ENCODE assay signal across 12 cellular contexts in genomic region chr1:155984341-155984740, GRCh38. TPM values are rescaled to one million over a fixed set of nuclear protein-coding genes. Genes with fewer than 3 reads are reported as not detected.
DNase-seq lines count a peak whose midpoint lies in the region; ATAC-seq, FAIRE-seq and TF ChIP-seq lines count a peak whose summit lies in the region.
"Had no signal": no experiment of that assay in that cellular context is flagged by ENCODE, and none has a peak within 500 bp of the region (broad histone marks: within the 10 kb centered on the region; RNA-seq: fewer than 3 reads in every experiment).

No MANE protein-coding gene starts in this region.

- no peaks in the 10 kb centered on the region for H3K79me2 ChIP-seq in HepG2 (ENCODE audit: insufficient read depth, low read length)

- H2AFZ ChIP-seq in HepG2 (ENCODE audit: low read length), result no peak overlapping the region

- H3K4me3 ChIP-seq in HepG2 (replicated peaks in 1 of 3; ENCODE audit: insufficient read depth in 1 of 3, low read depth in 2 of 3, low read length in 3 of 3) (no peak overlapping the region), right lobe of liver (no peak overlapping the region), SJSA1 (no peak overlapping the region), left lung (no peak overlapping the region), vagina (no peak overlapping the region)

- in situ Hi-C loops in HepG2 (cut with HindIII; ENCODE audit: extremely low pct_ligation_motif_present, low pct_unique_long_range_greater_than_20kb), result loop anchor here (10.0 kb wide), 1 partner anchor 50 kb away; the partner anchor contains the start of gene KHDC4

- TF ChIP-seq EP300 in HepG2 (IDR thresholded peaks at IDR 0.05; ENCODE audit: low read depth in 2 of 2, low read length in 2 of 2), result no peak
- TF ChIP-seq EP300 in HepG2 (CRISPR knock-in tag; IDR thresholded peaks at IDR 0.05; ENCODE audit: borderline replicate concordance), result no peak

- H3K4me2 ChIP-seq in HepG2 (ENCODE audit: low read depth, low read length), result peak overlapping the region; percentile 46; the same call in 1 of the 2 replicates

- no peak for TF ChIP-seq RAD21 in HepG2 (CRISPR knock-in tag; IDR thresholded peaks at IDR 0.05)

- H3K9me3 ChIP-seq in HepG2 (ENCODE audit: low read length) (no peaks in the 10 kb centered on the region), right lobe of liver (no peaks in the 10 kb centered on the region), SJSA1 (replicated peaks) (no peaks in the 10 kb centered on the region), left lung (no peaks in the 10 kb centered on the region), vagina (no peaks in the 10 kb centered on the region)

- CTCF ChIA-PET in HepG2 (lab: Yijun Ruan, JAX; ENCODE audit: low intra/inter-chr PET ratio, low total read pairs), result no interaction called here

- no peaks in the 10 kb centered on the region for H4K20me1 ChIP-seq in HepG2 (ENCODE audit: insufficient read depth, low read length)

- DNase-seq in HepG2 (ENCODE audit: low spot score) (no peak), right lobe of liver (no peak), SJSA1 (ENCODE audit: low read depth in 1 of 2, low spot score in 2 of 2) (no peak), left lung (no peak), vagina (ENCODE audit: extremely low spot score in 2 of 2) (no peak), amniotic stem cell (lab: John Stamatoyannopoulos, UW) (no peak)
- DNase-seq in activated CD4-positive, alpha-beta T cell treated with anti-CD3 and anti-CD28 coated beads, Interleukin-2, amount 50 U/mL, for 48 hours, result no peak
- DNase-seq: C1 segment of cervical spinal cord had no signal

- POLR2A ChIA-PET in HepG2 (lab: Yijun Ruan, JAX), result interaction anchor here (0.7 to 13.5 kb wide), 13 partner anchors 8 to 67 kb away, joined by 3 to 390 read pairs (median 10); partner anchors contain the start of genes KHDC4 and RXFP4

- 80% methylated on average over 7 of the region's 7 CpGs for WGBS in HepG2 (ENCODE audit: low lambda C conversion rate)
- 60% methylated on average over 2 of the region's 7 CpGs for WGBS in right lobe of liver (ENCODE audit: insufficient coverage, low coverage, low lambda C conversion rate, missing lambda C conversion rate)

- H3K4me1 ChIP-seq in HepG2 (ENCODE audit: insufficient read depth, low read length) (peaks cover 61% of the 10 kb centered on the region), right lobe of liver (no peaks in the 10 kb centered on the region), SJSA1 (replicated peaks) (peaks cover 51% of the 10 kb centered on the region), left lung (peaks cover 38 to 68% of the 10 kb centered on the region in 2 donors), vagina (peaks cover 52% of the 10 kb centered on the region)

- no peak for FAIRE-seq in HepG2 (lab: Jason Lieb, UNC)

- TF ChIP-seq CTCF in HepG2 (CRISPR knock-in tag; IDR thresholded peaks at IDR 0.05) (no peak), right lobe of liver (IDR thresholded peaks at IDR 0.05) (no peak), left lung (IDR thresholded peaks at IDR 0.05) (no peak), vagina (IDR thresholded peaks at IDR 0.05) (no peak)

- H3K27me3 ChIP-seq in HepG2 (ENCODE audit: control insufficient read depth in 1 of 2, insufficient read depth in 2 of 2, low read length in 2 of 2) (no peaks in the 10 kb centered on the region), right lobe of liver (no peaks in the 10 kb centered on the region), SJSA1 (replicated peaks) (no peaks in the 10 kb centered on the region), left lung (no peaks in the 10 kb centered on the region), vagina (no peaks in the 10 kb centered on the region)

- H3K27ac ChIP-seq in HepG2 (ENCODE audit: extremely low read length, insufficient read depth, low read length) (no peak overlapping the region), right lobe of liver (no peak overlapping the region), SJSA1 (peak overlapping the region; percentile 71), left lung (peak overlapping the region; percentile 92 to 96), vagina (peak overlapping the region; percentile 95)

- no peak for TF ChIP-seq POLR2A in HepG2 (IDR thresholded peaks at IDR 0.05; ENCODE audit: insufficient read depth in 1 of 2, low read depth in 2 of 2, low read length in 2 of 2)
- TF ChIP-seq POLR2A in right lobe of liver (IDR thresholded peaks at IDR 0.05), result no peak
- TF ChIP-seq POLR2A in vagina (IDR thresholded peaks at IDR 0.05), result no peak

- H3K36me3 ChIP-seq in HepG2 (replicated peaks in 1 of 2; ENCODE audit: control insufficient read depth in 1 of 2, insufficient read depth in 2 of 2, low read length in 2 of 2), result no peaks in the 10 kb centered on the region
- no peaks in the 10 kb centered on the region for H3K36me3 ChIP-seq in right lobe of liver
- H3K36me3 ChIP-seq in SJSA1, result peaks cover 5% of the 10 kb centered on the region
- H3K36me3 ChIP-seq in left lung, result no peaks in the 10 kb centered on the region
- no peaks in the 10 kb centered on the region for H3K36me3 ChIP-seq in vagina

- intact Hi-C loops in HepG2 (cut with micrococcal nuclease; ENCODE audit: unreplicated experiment), result no loop called here
- intact Hi-C loops in right lobe of liver (cut with DNase I), result loop anchor here in 1 of 2 donors (5.0 kb wide), 1 partner anchor 42 kb away; the partner anchor contains the start of gene RXFP4
- intact Hi-C loops in left lung (cut with DNase I), result no loop called here
- intact Hi-C loops in vagina (cut with DNase I), result loop anchor here (5.0 kb wide), 1 partner anchor 42 kb away; the partner anchor contains the start of gene RXFP4

- H3K9ac ChIP-seq in HepG2 (ENCODE audit: insufficient read depth, low read depth, low read length), result no peak overlapping the region

- BruUV-seq in HepG2 (replicated peaks; lab: Mats Ljungman, UMichigan), result no TSS peak

- no peak for ATAC-seq in HepG2
- ATAC-seq in right lobe of liver, result no peak
- peak; percentile 3 for ATAC-seq in left lung
- no peak for ATAC-seq in GM21381 (IDR thresholded peaks at IDR 0.05; ENCODE audit: unreplicated experiment)

RNA-seq across cellular contexts. Expression of gene ARHGEF2, which starts 6.0 kb away (rescaled TPM):
- 15.0 and 16.1 TPM in 2 replicates for total RNA-seq in HepG2 (2016; rRNA removed; fragmentation: Illumina TruSeq; extraction: Trizol)
- total RNA-seq in HepG2 (2016; cell fraction: cytosol; rRNA removed; fragmentation: Illumina TruSeq; extraction: Trizol; ENCODE audit: low read depth), result 7.7 and 8.4 TPM in 2 replicates
- total RNA-seq in HepG2 (2016; cell fraction: insoluble cytoplasmic fraction; rRNA removed; fragmentation: Illumina TruSeq; extraction: Trizol), result 12.9 and 18.6 TPM in 2 replicates
- 10.3 and 11.1 TPM in 2 replicates for total RNA-seq in HepG2 (2016; cell fraction: membrane; rRNA removed; fragmentation: Illumina TruSeq; extraction: Trizol)
- total RNA-seq in HepG2 (2016; cell fraction: nucleus; rRNA removed; fragmentation: Illumina TruSeq; extraction: Trizol), result 13.2 and 15.5 TPM in 2 replicates
- 32.1 and 33.1 TPM in 2 replicates for polyA plus RNA-seq in HepG2 (2011; rRNA removed)
- 15.2 and 17.5 TPM in 2 replicates for polyA plus RNA-seq in HepG2 (2011; cell fraction: cytosol; rRNA removed)
- 104 and 108 TPM in 2 replicates for polyA plus RNA-seq in HepG2 (2011; cell fraction: nucleus; rRNA removed)
- polyA plus RNA-seq in HepG2 (2012), result 28.0 and 37.8 TPM in 2 replicates
- polyA plus RNA-seq in HepG2 (2016; cell fraction: cytosol; fragmentation: Illumina TruSeq; extraction: Trizol; ENCODE audit: low read depth), result 1.9 and 2.0 TPM in 2 replicates
- polyA plus RNA-seq in HepG2 (2016; cell fraction: insoluble cytoplasmic fraction; fragmentation: Illumina TruSeq; extraction: Trizol; ENCODE audit: low read depth), result 13.1 and 13.4 TPM in 2 replicates
- 3.6 and 3.8 TPM in 2 replicates for polyA plus RNA-seq in HepG2 (2016; cell fraction: membrane; fragmentation: Illumina TruSeq; extraction: Trizol; ENCODE audit: low read depth)
- 34.1 and 35.2 TPM in 2 replicates for polyA plus RNA-seq in HepG2 (2016; cell fraction: nucleus; fragmentation: Illumina TruSeq; extraction: Trizol; ENCODE audit: insufficient read depth, low read depth)
- 54.1 and 96.8 TPM in 2 replicates for polyA minus RNA-seq in HepG2 (2011; rRNA and poly(A)+ RNA removed; ENCODE audit: low replicate concordance)
- polyA minus RNA-seq in HepG2 (2011; cell fraction: cytosol; rRNA and poly(A)+ RNA removed), result 17.6 and 19.9 TPM in 2 replicates
- polyA minus RNA-seq in HepG2 (2011; cell fraction: nucleus; rRNA and poly(A)+ RNA removed), result 50.0 and 65.8 TPM in 2 replicates
- total RNA-seq in right lobe of liver, result 10 to 100 TPM in 4 of 6 experiments, 1 to 10 TPM in 2; 7.9 to 23.8 (median 13.1) TPM
- total RNA-seq in SJSA1 (2014; rRNA removed; shearing (Covaris generic)), result 49.8 and 81.1 TPM in 2 replicates
- 100 to 1,000 TPM; 158 to 290 TPM for total RNA-seq in left lung
- 76.4 TPM for total RNA-seq in vagina

RNA-seq across cellular contexts. Expression of gene SSR2, which starts 36.4 kb away (rescaled TPM):
- total RNA-seq in HepG2 (2016; rRNA removed; fragmentation: Illumina TruSeq; extraction: Trizol) (150 and 284 TPM in 2 replicates), right lobe of liver (100 to 1,000 TPM in 4 of 6 experiments, 10 to 100 TPM in 2; 59.5 to 227 (median 103) TPM), left lung (100 to 1,000 TPM; 284 to 296 TPM), vagina (187 TPM)
- total RNA-seq in HepG2 (2016; cell fraction: cytosol; rRNA removed; fragmentation: Illumina TruSeq; extraction: Trizol; ENCODE audit: low read depth), result 92.7 and 103 TPM in 2 replicates
- 138 and 293 TPM in 2 replicates for total RNA-seq in HepG2 (2016; cell fraction: insoluble cytoplasmic fraction; rRNA removed; fragmentation: Illumina TruSeq; extraction: Trizol)
- total RNA-seq in HepG2 (2016; cell fraction: membrane; rRNA removed; fragmentation: Illumina TruSeq; extraction: Trizol), result 147 and 165 TPM in 2 replicates
- 188 and 211 TPM in 2 replicates for total RNA-seq in HepG2 (2016; cell fraction: nucleus; rRNA removed; fragmentation: Illumina TruSeq; extraction: Trizol)
- polyA plus RNA-seq in HepG2 (2011; rRNA removed), result 442 and 461 TPM in 2 replicates
- 664 and 870 TPM in 2 replicates for polyA plus RNA-seq in HepG2 (2011; cell fraction: cytosol; rRNA removed)
- polyA plus RNA-seq in HepG2 (2011; cell fraction: nucleus; rRNA removed), result 174 and 212 TPM in 2 replicates
- polyA plus RNA-seq in HepG2 (2012), result 199 and 208 TPM in 2 replicates
- 105 and 112 TPM in 2 replicates for polyA plus RNA-seq in HepG2 (2016; cell fraction: cytosol; fragmentation: Illumina TruSeq; extraction: Trizol; ENCODE audit: low read depth)
- 153 and 154 TPM in 2 replicates for polyA plus RNA-seq in HepG2 (2016; cell fraction: insoluble cytoplasmic fraction; fragmentation: Illumina TruSeq; extraction: Trizol; ENCODE audit: low read depth)
- 145 and 154 TPM in 2 replicates for polyA plus RNA-seq in HepG2 (2016; cell fraction: membrane; fragmentation: Illumina TruSeq; extraction: Trizol; ENCODE audit: low read depth)
- 326 and 354 TPM in 2 replicates for polyA plus RNA-seq in HepG2 (2016; cell fraction: nucleus; fragmentation: Illumina TruSeq; extraction: Trizol; ENCODE audit: insufficient read depth, low read depth)
- polyA minus RNA-seq in HepG2 (2011; rRNA and poly(A)+ RNA removed; ENCODE audit: low replicate concordance), result 359 and 489 TPM in 2 replicates
- polyA minus RNA-seq in HepG2 (2011; cell fraction: cytosol; rRNA and poly(A)+ RNA removed), result 105 and 115 TPM in 2 replicates
- polyA minus RNA-seq in HepG2 (2011; cell fraction: nucleus; rRNA and poly(A)+ RNA removed), result 44.5 and 56.7 TPM in 2 replicates
- total RNA-seq in SJSA1 (2014; rRNA removed; shearing (Covaris generic)), result 507 and 546 TPM in 2 replicates

RNA-seq across cellular contexts. Expression of gene RXFP4, which starts 42.9 kb away (rescaled TPM):
- total RNA-seq in HepG2 (2016; rRNA removed; fragmentation: Illumina TruSeq; extraction: Trizol), result 0.38 TPM in 1 of 2 replicates, not detected in the other
- total RNA-seq in HepG2 (2016; cell fraction: cytosol; rRNA removed; fragmentation: Illumina TruSeq; extraction: Trizol; ENCODE audit: low read depth), result not detected in 2 replicates
- 0.25 and 0.28 TPM in 2 replicates for total RNA-seq in HepG2 (2016; cell fraction: insoluble cytoplasmic fraction; rRNA removed; fragmentation: Illumina TruSeq; extraction: Trizol)
- total RNA-seq in HepG2 (2016; cell fraction: membrane; rRNA removed; fragmentation: Illumina TruSeq; extraction: Trizol), result not detected in 2 replicates
- total RNA-seq in HepG2 (2016; cell fraction: nucleus; rRNA removed; fragmentation: Illumina TruSeq; extraction: Trizol), result 0.31 TPM in 1 of 2 replicates, not detected in the other
- 1.4 and 1.9 TPM in 2 replicates for polyA plus RNA-seq in HepG2 (2011; rRNA removed)
- polyA plus RNA-seq in HepG2 (2011; cell fraction: cytosol; rRNA removed), result 1.3 and 2.1 TPM in 2 replicates
- 0.42 and 0.48 TPM in 2 replicates for polyA plus RNA-seq in HepG2 (2011; cell fraction: nucleus; rRNA removed)
- polyA plus RNA-seq in HepG2 (2012), result 0.48 and 0.72 TPM in 2 replicates
- polyA plus RNA-seq in HepG2 (2016; cell fraction: cytosol; fragmentation: Illumina TruSeq; extraction: Trizol; ENCODE audit: low read depth), result 0.08 TPM in 1 of 2 replicates, not detected in the other
- polyA plus RNA-seq in HepG2 (2016; cell fraction: insoluble cytoplasmic fraction; fragmentation: Illumina TruSeq; extraction: Trizol; ENCODE audit: low read depth), result not detected in 2 replicates
- not detected in 2 replicates for polyA plus RNA-seq in HepG2 (2016; cell fraction: membrane; fragmentation: Illumina TruSeq; extraction: Trizol; ENCODE audit: low read depth)
- polyA plus RNA-seq in HepG2 (2016; cell fraction: nucleus; fragmentation: Illumina TruSeq; extraction: Trizol; ENCODE audit: insufficient read depth, low read depth), result 0.64 and 0.79 TPM in 2 replicates
- 1.4 and 2.7 TPM in 2 replicates for polyA minus RNA-seq in HepG2 (2011; rRNA and poly(A)+ RNA removed; ENCODE audit: low replicate concordance)
- 0.49 TPM in 1 of 2 replicates, not detected in the other for polyA minus RNA-seq in HepG2 (2011; cell fraction: cytosol; rRNA and poly(A)+ RNA removed)
- 0.39 and 1.1 TPM in 2 replicates for polyA minus RNA-seq in HepG2 (2011; cell fraction: nucleus; rRNA and poly(A)+ RNA removed)
- total RNA-seq in right lobe of liver, result not detected
- total RNA-seq in SJSA1 (2014; rRNA removed; shearing (Covaris generic)), result not detected in 2 replicates
- total RNA-seq in left lung, result not detected
- total RNA-seq in vagina, result not detected
- total RNA-seq: endothelial cell of umbilical vein, myocyte, SK-MEL-5 had no signal
- polyA plus RNA-seq: endothelial cell of umbilical vein had no signal

RNA-seq across cellular contexts. Expression of gene KHDC4, which starts 50.1 kb away (rescaled TPM):
- total RNA-seq in HepG2 (2016; rRNA removed; fragmentation: Illumina TruSeq; extraction: Trizol) (15.9 and 33.5 TPM in 2 replicates), right lobe of liver (10 to 100 TPM; 14.1 to 19.0 (median 17.2) TPM), left lung (10 to 100 TPM; 38.2 to 39.3 TPM), vagina (47.6 TPM)
- total RNA-seq in HepG2 (2016; cell fraction: cytosol; rRNA removed; fragmentation: Illumina TruSeq; extraction: Trizol; ENCODE audit: low read depth), result 17.8 and 22.2 TPM in 2 replicates
- total RNA-seq in HepG2 (2016; cell fraction: insoluble cytoplasmic fraction; rRNA removed; fragmentation: Illumina TruSeq; extraction: Trizol), result 17.1 and 30.7 TPM in 2 replicates
- total RNA-seq in HepG2 (2016; cell fraction: membrane; rRNA removed; fragmentation: Illumina TruSeq; extraction: Trizol), result 16.0 and 18.2 TPM in 2 replicates
- 51.8 and 57.5 TPM in 2 replicates for total RNA-seq in HepG2 (2016; cell fraction: nucleus; rRNA removed; fragmentation: Illumina TruSeq; extraction: Trizol)
- polyA plus RNA-seq in HepG2 (2011; rRNA removed), result 74.5 and 92.0 TPM in 2 replicates
- 35.4 and 38.7 TPM in 2 replicates for polyA plus RNA-seq in HepG2 (2011; cell fraction: cytosol; rRNA removed)
- polyA plus RNA-seq in HepG2 (2011; cell fraction: nucleus; rRNA removed), result 126 and 134 TPM in 2 replicates
- 37.2 and 38.4 TPM in 2 replicates for polyA plus RNA-seq in HepG2 (2012)
- polyA plus RNA-seq in HepG2 (2016; cell fraction: cytosol; fragmentation: Illumina TruSeq; extraction: Trizol; ENCODE audit: low read depth), result 2.1 and 2.5 TPM in 2 replicates
- 14.7 and 16.3 TPM in 2 replicates for polyA plus RNA-seq in HepG2 (2016; cell fraction: insoluble cytoplasmic fraction; fragmentation: Illumina TruSeq; extraction: Trizol; ENCODE audit: low read depth)
- 4.2 and 4.7 TPM in 2 replicates for polyA plus RNA-seq in HepG2 (2016; cell fraction: membrane; fragmentation: Illumina TruSeq; extraction: Trizol; ENCODE audit: low read depth)
- polyA plus RNA-seq in HepG2 (2016; cell fraction: nucleus; fragmentation: Illumina TruSeq; extraction: Trizol; ENCODE audit: insufficient read depth, low read depth), result 113 and 121 TPM in 2 replicates
- 83.9 and 155 TPM in 2 replicates for polyA minus RNA-seq in HepG2 (2011; rRNA and poly(A)+ RNA removed; ENCODE audit: low replicate concordance)
- polyA minus RNA-seq in HepG2 (2011; cell fraction: cytosol; rRNA and poly(A)+ RNA removed), result 19.6 and 24.9 TPM in 2 replicates
- polyA minus RNA-seq in HepG2 (2011; cell fraction: nucleus; rRNA and poly(A)+ RNA removed), result 113 and 148 TPM in 2 replicates
- total RNA-seq in SJSA1 (2014; rRNA removed; shearing (Covaris generic)), result 31.5 and 63.9 TPM in 2 replicates

Comparison
In these comparisons a context has a peak if more than half of its experiments do, and no peak if none do; other contexts are left out.
1. H3K27ac ChIP-seq: peak in SJSA1 (single experiment), left lung (2 of 2) and vagina (single experiment); none in HepG2 (single experiment) and right lobe of liver (0 of 3).